In the genomic region with DNA sequence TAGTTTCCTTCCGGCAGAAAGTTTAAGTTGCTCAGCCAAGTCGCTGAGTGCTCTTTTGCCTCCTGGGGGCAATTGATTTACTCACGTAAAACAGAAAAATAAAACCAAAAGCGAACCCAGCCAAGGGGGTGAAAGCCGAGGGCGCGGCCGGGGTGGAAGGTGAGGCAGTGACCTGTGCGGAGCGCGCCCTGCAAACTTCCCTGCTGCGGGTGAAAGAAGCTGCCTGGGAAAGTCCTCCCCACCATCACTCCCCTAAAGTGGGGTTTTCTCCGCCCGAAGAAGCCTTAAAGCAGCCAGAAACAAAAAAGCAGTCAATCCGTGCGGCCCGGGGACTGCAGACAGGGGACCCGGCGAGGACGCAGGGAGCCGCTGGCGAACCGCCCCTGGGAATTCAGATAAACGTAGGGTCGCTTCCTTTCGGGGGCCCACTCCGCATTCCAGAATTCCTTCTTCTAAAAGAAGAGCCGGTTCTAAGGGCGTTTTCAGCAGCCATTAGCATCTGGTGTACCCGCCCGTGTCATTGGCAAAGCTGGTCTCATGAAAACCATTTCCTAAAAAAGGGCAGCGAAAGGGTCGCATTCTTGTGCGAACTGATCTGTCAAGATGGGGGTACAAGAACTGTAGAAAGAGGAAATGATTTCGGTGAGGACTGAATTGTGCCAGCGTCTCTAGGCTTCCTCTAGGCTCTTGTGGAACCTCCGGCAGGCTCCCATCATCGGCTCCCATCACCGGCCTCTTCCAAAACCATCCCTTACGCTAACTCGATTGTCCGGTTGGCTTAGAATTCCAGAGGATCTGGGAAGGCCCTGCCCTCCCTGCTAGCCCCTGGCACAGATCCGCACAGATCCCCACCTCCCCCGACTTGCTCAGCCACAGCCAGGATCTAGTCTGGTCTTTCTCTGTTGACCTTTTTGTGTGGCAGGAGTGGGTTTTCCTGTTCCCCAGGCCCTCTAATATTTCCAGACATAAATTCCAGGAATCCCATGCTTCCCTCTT, we compare ENCODE assay signal across 8 cellular contexts. TPM values are rescaled to one million over a fixed set of nuclear protein-coding genes. Genes with fewer than 3 reads are reported as not detected.
DNase-seq lines count a peak whose midpoint lies in the region; ATAC-seq, FAIRE-seq and TF ChIP-seq lines count a peak whose summit lies in the region.

No MANE protein-coding gene starts in this region.

- peak overlapping the region; percentile 83 for H3K9ac ChIP-seq in keratinocyte (ENCODE audit: control insufficient read depth, extremely low read depth, insufficient read depth, low read length)

- H3K9me1 ChIP-seq in keratinocyte (ENCODE audit: control insufficient read depth, extremely low read depth, insufficient read depth, low read length): no peaks in the 10 kb centered on the region

- no peak overlapping the region for H3K27ac ChIP-seq in CD4-positive, alpha-beta memory T cell (ENCODE audit: low read depth, low read length)
- H3K27ac ChIP-seq in body of pancreas (peak overlapping the region in 3 of 4 donors; percentile 46 to 61 (median 59)), keratinocyte (ENCODE audit: control insufficient read depth, insufficient read depth, low read length) (peak overlapping the region; percentile 37)

- H3K4me1 Mint-ChIP-seq in CD4-positive, alpha-beta memory T cell: peaks cover 17 to 33% (median 24%) of the 10 kb centered on the region in 4 donors
- peaks cover 70% of the 10 kb centered on the region for H3K4me1 Mint-ChIP-seq in stimulated activated memory B cell treated with anti-CD40 and anti-IgM and Interleukin-4, amounts not matched to agents 10 μg/mL and 1 μg/mL and 100 μg/mL, for 72 hours

- no peak overlapping the region for H3K27ac Mint-ChIP-seq in CD4-positive, alpha-beta memory T cell
- peak overlapping the region; percentile 98 for H3K27ac Mint-ChIP-seq in stimulated activated memory B cell treated with anti-CD40 and anti-IgM and Interleukin-4, amounts not matched to agents 10 μg/mL and 1 μg/mL and 100 μg/mL, for 72 hours

- H3K27me3 ChIP-seq in CD4-positive, alpha-beta memory T cell (ENCODE audit: insufficient read depth, low read length): peaks cover 9% of the 10 kb centered on the region
- H3K27me3 ChIP-seq in body of pancreas: no peaks in the 10 kb centered on the region
- no peaks in the 10 kb centered on the region for H3K27me3 ChIP-seq in keratinocyte (ENCODE audit: control insufficient read depth, extremely low read depth, insufficient read depth, low read length)

- dilution Hi-C loops in keratinocyte (cut with MboI; ENCODE audit: extremely low pct_ligation_motif_present, low sequenced_read_pairs): no loop called here

- CTCF ChIA-PET in CD4-positive, alpha-beta memory T cell (lab: Charles Lee; ENCODE audit: partially characterized antibody): no interaction called here

- H3K9me3 Mint-ChIP-seq in CD4-positive, alpha-beta memory T cell: peaks cover 0 to 3% (median 0%) of the 10 kb centered on the region in 8 donors
- H3K9me3 Mint-ChIP-seq in stimulated activated memory B cell treated with anti-CD40 and anti-IgM and Interleukin-4, amounts not matched to agents 10 μg/mL and 1 μg/mL and 100 μg/mL, for 72 hours: no peaks in the 10 kb centered on the region

- no peak for TF ChIP-seq CTCF in body of pancreas (IDR thresholded peaks at IDR 0.05)
- no peak for TF ChIP-seq CTCF in keratinocyte (optimal IDR thresholded peaks at IDR 0.05 in 1 of 3, IDR thresholded peaks at IDR 0.05 in 1 of 3, conservative IDR thresholded peaks at IDR 0.05 in 1 of 3; ENCODE audit: extremely low read depth in 1 of 3, insufficient read depth in 2 of 3, low read length in 3 of 3)

- ATAC-seq in body of pancreas (no peak), GM18870 (IDR thresholded peaks at IDR 0.05; ENCODE audit: unreplicated experiment) (no peak)
- peak; percentile 0 for ATAC-seq in stimulated activated memory B cell treated with anti-CD40 and anti-IgM and Interleukin-4, amounts not matched to agents 10 μg/mL and 1 μg/mL and 100 μg/mL, for 72 hours

- peak overlapping the region; percentile 91 for H3K4me2 ChIP-seq in keratinocyte (ENCODE audit: control insufficient read depth, extremely low read depth, insufficient read depth, low read depth, low read length)

- no peaks in the 10 kb centered on the region for H3K9me3 ChIP-seq in CD4-positive, alpha-beta memory T cell (ENCODE audit: control insufficient read depth in 1 of 2, low read length in 2 of 2)
- H3K9me3 ChIP-seq in body of pancreas (no peaks in the 10 kb centered on the region), keratinocyte (ENCODE audit: control insufficient read depth, low read depth, low read length) (no peaks in the 10 kb centered on the region)

- H3K36me3 Mint-ChIP-seq in CD4-positive, alpha-beta memory T cell: no peaks in the 10 kb centered on the region
- H3K36me3 Mint-ChIP-seq in stimulated activated memory B cell treated with anti-CD40 and anti-IgM and Interleukin-4, amounts not matched to agents 10 μg/mL and 1 μg/mL and 100 μg/mL, for 72 hours: peaks cover 13% of the 10 kb centered on the region

- intact Hi-C loops in CD4-positive, alpha-beta memory T cell (cut with micrococcal nuclease): no loop called here
- intact Hi-C loops in body of pancreas (cut with DNase I): no loop called here

- H2AFZ ChIP-seq in keratinocyte (ENCODE audit: control insufficient read depth, low read length): peak overlapping the region; percentile 8

- in situ Hi-C loops in KBM-7 (cut with MboI; ENCODE audit: low pct_unique_long_range_greater_than_20kb, low sequenced_read_pairs): no loop called here

- no peaks in the 10 kb centered on the region for H3K36me3 ChIP-seq in CD4-positive, alpha-beta memory T cell (ENCODE audit: insufficient read depth, low read length)
- H3K36me3 ChIP-seq in body of pancreas (replicated peaks in 1 of 2; ENCODE audit: insufficient read depth in 1 of 2, low read depth in 2 of 2) (no peaks in the 10 kb centered on the region), keratinocyte (ENCODE audit: control insufficient read depth in 2 of 2, extremely low read depth in 1 of 2, insufficient read depth in 2 of 2, low read length in 2 of 2) (peaks cover 3 to 11% of the 10 kb centered on the region in 2 experiments)

- peaks cover 10% of the 10 kb centered on the region for H3K4me1 ChIP-seq in CD4-positive, alpha-beta memory T cell (ENCODE audit: insufficient read depth, low read length)
- H3K4me1 ChIP-seq in body of pancreas (peaks cover 18% of the 10 kb centered on the region), keratinocyte (ENCODE audit: control insufficient read depth, extremely low read depth, insufficient read depth, low read length) (peaks cover 34% of the 10 kb centered on the region)

- TF ChIP-seq POLR2A in body of pancreas (IDR thresholded peaks at IDR 0.05): no peak

- FAIRE-seq in keratinocyte (lab: Jason Lieb, UNC): no peak

- no peak overlapping the region for H3K4me3 ChIP-seq in CD4-positive, alpha-beta memory T cell (ENCODE audit: low read length in 2 of 2)
- H3K4me3 ChIP-seq in body of pancreas (peak overlapping the region; percentile 67 to 70), keratinocyte (ENCODE audit: control insufficient read depth in 2 of 3, extremely low read depth in 1 of 3, insufficient read depth in 2 of 3, low read depth in 1 of 3, low read length in 3 of 3) (peak overlapping the region; percentile 70 to 90 (median 74))

- H3K27me3 Mint-ChIP-seq in CD4-positive, alpha-beta memory T cell: peaks cover 64 to 65% of the 10 kb centered on the region in 2 donors
- H3K27me3 Mint-ChIP-seq in stimulated activated memory B cell treated with anti-CD40 and anti-IgM and Interleukin-4, amounts not matched to agents 10 μg/mL and 1 μg/mL and 100 μg/mL, for 72 hours: no peaks in the 10 kb centered on the region

- H4K20me1 ChIP-seq in keratinocyte (ENCODE audit: control insufficient read depth, extremely low read depth, insufficient read depth, low read length): no peaks in the 10 kb centered on the region

- peaks cover 45% of the 10 kb centered on the region for H3K79me2 ChIP-seq in keratinocyte (ENCODE audit: control insufficient read depth, insufficient read depth, low read length)

- POLR2A ChIA-PET in CD4-positive, alpha-beta memory T cell (lab: Charles Lee; ENCODE audit: partially characterized antibody): no interaction called here

- H3K4me3 Mint-ChIP-seq in CD4-positive, alpha-beta memory T cell: peak overlapping the region; percentile 51 to 84 (median 77)
- peak overlapping the region; percentile 97 for H3K4me3 Mint-ChIP-seq in stimulated activated memory B cell treated with anti-CD40 and anti-IgM and Interleukin-4, amounts not matched to agents 10 μg/mL and 1 μg/mL and 100 μg/mL, for 72 hours

- 17 to 27% methylated on average over 40 to 44 of the region's 44 CpGs for WGBS in body of pancreas, 2 donors

- no peak for DNase-seq in CD4-positive, alpha-beta memory T cell
- DNase-seq in KBM-7 (peak; percentile 35), body of pancreas (no peak), keratinocyte (ENCODE audit: low read depth, low spot score) (no peak), cerebellar nuclear complex (lab: John Stamatoyannopoulos, UW) (no peak)
- no peak for DNase-seq in effector CD4-positive, alpha-beta T cell

RNA-seq across cellular contexts. Expression of gene RAB31, which starts 1.1 kb away (rescaled TPM):
- 1 to 10 TPM; 1.8 TPM for total RNA-seq in CD4-positive, alpha-beta memory T cell
- polyA plus RNA-seq in CD4-positive, alpha-beta memory T cell: 1 to 10 TPM in 1 of 2 donors, under 1 TPM in 1; 0.07 to 1.0 TPM
- 1 to 10 TPM; 4.3 to 8.0 TPM for total RNA-seq in body of pancreas
- 40.4 to 53.9 TPM (median 47.0 TPM) in 3 replicates for polyA plus RNA-seq in keratinocyte
- polyA plus RNA-seq in keratinocyte (2011; ENCODE audit: low read depth): 13.5 TPM
- 42.4 and 68.1 TPM in 2 replicates for polyA plus RNA-seq in keratinocyte (2011; cell fraction: cytosol; rRNA removed)
- polyA plus RNA-seq in keratinocyte (2011; cell fraction: nucleus; rRNA removed): 64.7 and 66.8 TPM in 2 replicates
- polyA plus RNA-seq in keratinocyte (2012; ENCODE audit: low replicate concordance): 22.9 and 43.5 TPM in 2 replicates
- 24.2 to 57.1 TPM (median 52.3 TPM) in 3 replicates for polyA minus RNA-seq in keratinocyte
- 36.8 TPM for polyA minus RNA-seq in keratinocyte (2011; cell fraction: cytosol; rRNA and poly(A)+ RNA removed)
- 14.5 and 32.2 TPM in 2 replicates for polyA minus RNA-seq in keratinocyte (2011; cell fraction: nucleus; rRNA and poly(A)+ RNA removed)

Comparison
In these comparisons a context has a peak if more than half of its experiments do, and no peak if none do; other contexts are left out.
1. H3K4me3 ChIP-seq: peak in body of pancreas (2 of 2) and keratinocyte (3 of 3); none in CD4-positive, alpha-beta memory T cell (0 of 2).